ENCODE assay signal across 8 cellular contexts in the genomic region with DNA sequence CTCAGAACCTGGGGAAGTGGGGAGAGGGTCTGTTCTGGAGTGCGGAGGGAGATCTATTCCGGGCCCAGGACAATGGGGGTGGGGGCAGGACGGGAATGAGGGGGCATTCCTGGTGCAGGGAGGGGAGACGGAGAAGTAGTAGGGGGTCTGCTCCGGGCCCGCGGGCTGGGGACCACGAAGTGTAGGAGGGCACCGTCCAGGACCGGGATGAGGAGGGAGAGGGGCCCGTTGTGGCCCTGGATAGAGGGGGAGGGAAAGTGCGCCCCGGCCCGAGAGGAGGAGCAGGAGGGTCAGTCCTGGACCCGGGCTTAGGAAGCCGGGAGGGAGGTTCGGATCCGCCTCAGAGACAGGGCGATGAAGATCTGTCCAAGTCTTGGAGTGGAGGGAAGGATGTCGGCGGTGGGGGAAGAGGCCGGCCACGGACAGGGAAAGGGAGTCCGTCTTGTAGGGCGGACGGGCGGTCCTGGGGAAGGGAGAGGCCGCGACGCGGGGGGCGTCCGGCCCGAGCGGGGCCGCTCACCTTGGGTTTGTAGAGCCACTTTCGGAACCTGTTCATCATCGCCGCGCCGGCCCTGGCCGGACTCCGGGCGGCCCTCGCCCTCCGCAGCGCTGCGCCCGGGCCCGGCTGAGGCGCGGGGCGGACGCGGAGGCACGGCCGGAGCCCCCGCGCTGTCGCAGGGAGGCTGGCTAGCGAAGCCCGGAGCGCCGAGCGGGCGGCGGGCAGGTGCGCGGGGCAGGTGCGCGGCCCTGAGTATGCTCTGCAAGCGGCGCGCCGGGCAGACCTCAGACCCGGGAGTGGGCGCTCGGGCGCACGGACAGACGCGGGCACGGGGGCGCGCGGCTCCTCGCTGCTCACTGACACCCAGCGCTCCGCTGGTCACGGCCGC. TPM values are rescaled to one million over a fixed set of nuclear protein-coding genes. Genes with fewer than 3 reads are reported as not detected.
DNase-seq lines count a peak whose midpoint lies in the region; ATAC-seq and FAIRE-seq lines count a peak whose summit lies in the region.

TSS of gene ZFYVE28 (minus strand) at position 881 of the 887 bp plus-strand sequence. CDS start at position 559, 322 bp downstream.

- peaks cover 5% of the 10 kb centered on the region for H3K36me3 Mint-ChIP-seq in activated T-helper 2 cell treated with anti-CD3 and anti-CD28 coated beads, Interferon-gamma antibody, Interleukin-2, Interleukin-4, amounts not matched to agents 10 μg/mL and 5 μg/mL and 100 μg/mL, durations not matched to agents 14 hours and 24 hours and 36 hours (ENCODE audit: low read depth)

- H3K4me3 ChIP-seq in iPS DF 6.9 (ENCODE audit: low read length) (peak within 1 kb of the TSS; percentile 58; the same call in 1 of the 2 replicates), skeletal muscle tissue (ENCODE audit: low read length in 3 of 3) (peak within 1 kb of the TSS; percentile 72 to 78 (median 77))

- WGBS in iPS DF 6.9 (ENCODE audit: insufficient coverage, insufficient read length) = no CpG with 5 or more reads among the region's 91 CpGs

- intact Hi-C loops in activated T-helper 2 cell treated with anti-CD3 and anti-CD28 coated beads, Interferon-gamma antibody, Interleukin-2, Interleukin-4, amounts not matched to agents 10 μg/mL and 5 μg/mL and 100 μg/mL, durations not matched to agents 14 hours and 24 hours and 36 hours (cut with micrococcal nuclease) = loop anchor here (1.0 to 10.0 kb wide), 7 partner anchors 51 to 877 kb away; partner anchors contain the start of genes GRK4, HAUS3, LETM1 and MXD4

- H3K36me3 ChIP-seq in iPS DF 6.9 (ENCODE audit: control insufficient read depth, insufficient read depth, low read length) (no peaks in the 10 kb centered on the region), skeletal muscle tissue (ENCODE audit: control insufficient read depth in 3 of 3, insufficient read depth in 3 of 3, low read length in 3 of 3) (no peaks in the 10 kb centered on the region)

- H3K9me3 Mint-ChIP-seq in activated T-helper 2 cell treated with anti-CD3 and anti-CD28 coated beads, Interferon-gamma antibody, Interleukin-2, Interleukin-4, amounts not matched to agents 10 μg/mL and 5 μg/mL and 100 μg/mL, durations not matched to agents 14 hours and 24 hours and 36 hours = no peaks in the 10 kb centered on the region

- H3K4me3 Mint-ChIP-seq in activated T-helper 2 cell treated with anti-CD3 and anti-CD28 coated beads, Interferon-gamma antibody, Interleukin-2, Interleukin-4, amounts not matched to agents 10 μg/mL and 5 μg/mL and 100 μg/mL, durations not matched to agents 14 hours and 24 hours and 36 hours (ENCODE audit: low read depth) = peak within 1 kb of the TSS; percentile 88

- FAIRE-seq in HTR-8/SVneo (lab: Jason Lieb, UNC) = peak; percentile 4

- H3K27me3 ChIP-seq in iPS DF 6.9 (ENCODE audit: control insufficient read depth, insufficient read depth, low read length) = peaks cover 37% of the 10 kb centered on the region; the same call in 1 of the 2 replicates
- H3K27me3 ChIP-seq in skeletal muscle tissue (ENCODE audit: control insufficient read depth in 3 of 3, insufficient read depth in 3 of 3, low read length in 3 of 3) = peaks cover 28 to 51% (median 40%) of the 10 kb centered on the region in 3 donors

- H3K4me1 Mint-ChIP-seq in activated T-helper 2 cell treated with anti-CD3 and anti-CD28 coated beads, Interferon-gamma antibody, Interleukin-2, Interleukin-4, amounts not matched to agents 10 μg/mL and 5 μg/mL and 100 μg/mL, durations not matched to agents 14 hours and 24 hours and 36 hours (ENCODE audit: low read depth) = peaks cover 40% of the 10 kb centered on the region

- H3K27me3 Mint-ChIP-seq in activated T-helper 2 cell treated with anti-CD3 and anti-CD28 coated beads, Interferon-gamma antibody, Interleukin-2, Interleukin-4, amounts not matched to agents 10 μg/mL and 5 μg/mL and 100 μg/mL, durations not matched to agents 14 hours and 24 hours and 36 hours (ENCODE audit: low read depth) = peaks cover 48% of the 10 kb centered on the region

- peak within 1 kb of the TSS; percentile 15 for H3K27ac Mint-ChIP-seq in activated T-helper 2 cell treated with anti-CD3 and anti-CD28 coated beads, Interferon-gamma antibody, Interleukin-2, Interleukin-4, amounts not matched to agents 10 μg/mL and 5 μg/mL and 100 μg/mL, durations not matched to agents 14 hours and 24 hours and 36 hours

- H3K9ac ChIP-seq in skeletal muscle tissue (ENCODE audit: low read depth in 1 of 3, low read length in 3 of 3) = peak within 1 kb of the TSS; percentile 65 to 72 (median 68)

- ATAC-seq in GM21390 (IDR thresholded peaks at IDR 0.05; ENCODE audit: unreplicated experiment) = no peak

- H3K4me1 ChIP-seq in iPS DF 6.9 (ENCODE audit: control insufficient read depth, insufficient read depth, low read length) = peaks cover 5% of the 10 kb centered on the region
- peaks cover 30 to 43% (median 38%) of the 10 kb centered on the region in 3 donors for H3K4me1 ChIP-seq in skeletal muscle tissue (ENCODE audit: control insufficient read depth in 3 of 3, insufficient read depth in 3 of 3, low read length in 3 of 3)

- H3K27ac ChIP-seq in iPS DF 6.9 (ENCODE audit: low read length) (no peak within 1 kb of the TSS), skeletal muscle tissue (ENCODE audit: low read depth, low read length) (no peak within 1 kb of the TSS)

- DNase-seq in NCI-H748 (lab: John Stamatoyannopoulos, UW; ENCODE audit: unreplicated experiment) (peak; percentile 9), NCI-H748 treated with DMSO at 0.1 percent for 48 hours (lab: John Stamatoyannopoulos, UW) (no peak), HTR-8/SVneo (ENCODE audit: insufficient read length, low spot score) (no peak), iPS DF 6.9 (ENCODE audit: low read depth, low spot score) (no peak), NCI-H2227 (lab: John Stamatoyannopoulos, UW; ENCODE audit: unreplicated experiment) (no peak)
- no peak for DNase-seq in activated T-helper 2 cell treated with anti-CD3 and anti-CD28 coated beads, Interferon-gamma antibody, Interleukin-2, Interleukin-4, amounts not matched to agents 10 μg/mL and 5 μg/mL and 100 μg/mL, durations not matched to agents 14 hours and 24 hours and 36 hours (ENCODE audit: low spot score)

- H3K9me3 ChIP-seq in iPS DF 6.9 (ENCODE audit: control insufficient read depth, insufficient read depth, low read length) (no peaks in the 10 kb centered on the region), skeletal muscle tissue (ENCODE audit: control insufficient read depth in 3 of 3, low read length in 3 of 3) (no peaks in the 10 kb centered on the region)

RNA-seq across cellular contexts. Expression of gene ZFYVE28, which starts in this region (rescaled TPM):
- 10.0 and 11.9 TPM in 2 replicates for total RNA-seq in activated T-helper 2 cell treated with anti-CD3 and anti-CD28 coated beads, Interferon-gamma antibody, Interleukin-2, Interleukin-4, amounts not matched to agents 10 μg/mL and 5 μg/mL and 100 μg/mL, durations not matched to agents 14 hours and 24 hours and 36 hours
- total RNA-seq in skeletal muscle tissue = 1.0 TPM
